Comparison of ENCODE assay signal across 35 cellular contexts in genomic region chr2:148179724-148180123, GRCh38.
"Had no signal": no experiment of that assay in that cellular context is flagged by ENCODE, and none has a peak within 500 bp of the region (broad histone marks: within the 10 kb centered on the region; RNA-seq: fewer than 3 reads in every experiment).

No MANE protein-coding gene starts in this region.

- H3K4me1 ChIP-seq: adrenal gland, body of pancreas, breast epithelium had no signal

- H3K4me1 Mint-ChIP-seq: activated B cell treated with CpG ODN at 0.5 μM for 24 hours; activated naive CD8-positive, alpha-beta T cell treated with anti-CD3 and anti-CD28 coated beads for 36 hours; activated T-helper 17 cell treated with anti-CD3 and anti-CD28 coated beads, Interleukin-2, amount 50 U/mL, for 72 hours had no signal

- H3K9me3 Mint-ChIP-seq: activated B cell treated with CpG ODN at 0.5 μM for 24 hours; activated CD4-positive, alpha-beta memory T cell treated with anti-CD3 and anti-CD28 coated beads for 36 hours; activated CD4-positive, alpha-beta T cell treated with anti-CD3 and anti-CD28 coated beads, Interleukin-2, amount 10 ng/mL, durations not matched to agents 24 days and 14 days; activated CD8-positive, alpha-beta T cell treated with anti-CD3 and anti-CD28 coated beads for 36 hours; activated naive CD4-positive, alpha-beta T cell treated with anti-CD3 and anti-CD28 coated beads for 36 hours; activated naive CD4-positive, alpha-beta T cell treated with anti-CD3 and anti-CD28 coated beads, Interleukin-2, amount 50 U/mL, for 72 hours; activated naive CD8-positive, alpha-beta T cell treated with anti-CD3 and anti-CD28 coated beads for 36 hours; activated T-cell treated with anti-CD3 and anti-CD28 coated beads, Interleukin-2, amount 50 U/mL, for 4 hours; activated T-cell treated with anti-CD3 and anti-CD28 coated beads, Interleukin-2, amount 50 U/mL, for 72 hours; activated T-helper 1 cell treated with anti-CD3 and anti-CD28 coated beads, Interleukin-12 subunit alpha, Interleukin-12 subunit beta, Interleukin-2, Interleukin-4 antibody, amounts not matched to agents 30 ng/mL and 10 ng/mL and 1 ng/mL, durations not matched to agents 14 hours and 24 hours and 36 hours; activated T-helper 17 cell treated with anti-CD3 and anti-CD28 coated beads, Interleukin-2, amount 50 U/mL, for 72 hours; T-helper 1 cell treated with Interleukin-12 subunit alpha and Interleukin-12 subunit beta and Interleukin-4 antibody, amounts not matched to agents 30 μg/mL and 1 μg/mL, for 36 hours; T-helper 2 cell treated with Interferon-gamma antibody and Interleukin-4, amounts not matched to agents 5 μg/mL and 100 μg/mL, for 36 hours had no signal

- H3K4me3 Mint-ChIP-seq: activated B cell treated with CpG ODN at 0.5 μM for 24 hours; activated CD4-positive, alpha-beta memory T cell treated with anti-CD3 and anti-CD28 coated beads for 36 hours; activated CD4-positive, alpha-beta T cell treated with anti-CD3 and anti-CD28 coated beads, Interleukin-2, amount 10 ng/mL, durations not matched to agents 24 days and 14 days; activated CD8-positive, alpha-beta T cell treated with anti-CD3 and anti-CD28 coated beads for 36 hours; activated naive CD4-positive, alpha-beta T cell treated with anti-CD3 and anti-CD28 coated beads for 36 hours; activated naive CD8-positive, alpha-beta T cell treated with anti-CD3 and anti-CD28 coated beads for 36 hours; activated T-cell treated with anti-CD3 and anti-CD28 coated beads, Interleukin-2, amount 50 U/mL, for 4 hours; activated T-cell treated with anti-CD3 and anti-CD28 coated beads, Interleukin-2, amount 50 U/mL, for 72 hours; activated T-helper 1 cell treated with anti-CD3 and anti-CD28 coated beads, Interleukin-12 subunit alpha, Interleukin-12 subunit beta, Interleukin-2, Interleukin-4 antibody, amounts not matched to agents 30 ng/mL and 10 ng/mL and 1 ng/mL, durations not matched to agents 14 hours and 24 hours and 36 hours; activated T-helper 17 cell treated with anti-CD3 and anti-CD28 coated beads, Interleukin-2, amount 50 U/mL, for 72 hours; T-helper 1 cell treated with Interleukin-12 subunit alpha and Interleukin-12 subunit beta and Interleukin-4 antibody, amounts not matched to agents 30 μg/mL and 1 μg/mL, for 36 hours; T-helper 2 cell treated with Interferon-gamma antibody and Interleukin-4, amounts not matched to agents 5 μg/mL and 100 μg/mL, for 36 hours had no signal

- H3K4me3 ChIP-seq: adrenal gland, body of pancreas, breast epithelium had no signal

- H3K27ac Mint-ChIP-seq: activated B cell treated with CpG ODN at 0.5 μM for 24 hours; activated CD4-positive, alpha-beta memory T cell treated with anti-CD3 and anti-CD28 coated beads for 36 hours; activated CD4-positive, alpha-beta T cell treated with anti-CD3 and anti-CD28 coated beads, Interleukin-2, amount 10 ng/mL, durations not matched to agents 24 days and 14 days; activated CD8-positive, alpha-beta T cell treated with anti-CD3 and anti-CD28 coated beads for 36 hours; activated naive CD4-positive, alpha-beta T cell treated with anti-CD3 and anti-CD28 coated beads for 36 hours; activated naive CD4-positive, alpha-beta T cell treated with anti-CD3 and anti-CD28 coated beads, Interleukin-2, amount 50 U/mL, for 72 hours; activated naive CD8-positive, alpha-beta T cell treated with anti-CD3 and anti-CD28 coated beads for 36 hours; activated T-cell treated with anti-CD3 and anti-CD28 coated beads, Interleukin-2, amount 50 U/mL, for 72 hours; activated T-helper 1 cell treated with anti-CD3 and anti-CD28 coated beads, Interleukin-12 subunit alpha, Interleukin-12 subunit beta, Interleukin-2, Interleukin-4 antibody, amounts not matched to agents 30 ng/mL and 10 ng/mL and 1 ng/mL, durations not matched to agents 14 hours and 24 hours and 36 hours; activated T-helper 17 cell treated with anti-CD3 and anti-CD28 coated beads, Interleukin-2, amount 50 U/mL, for 72 hours; T-helper 1 cell treated with Interleukin-12 subunit alpha and Interleukin-12 subunit beta and Interleukin-4 antibody, amounts not matched to agents 30 μg/mL and 1 μg/mL, for 36 hours; T-helper 2 cell treated with Interferon-gamma antibody and Interleukin-4, amounts not matched to agents 5 μg/mL and 100 μg/mL, for 36 hours had no signal

- DNase-seq: activated B cell treated with CpG ODN at 0.5 μM for 24 hours; activated CD4-positive, alpha-beta memory T cell treated with anti-CD3 and anti-CD28 coated beads for 36 hours; activated CD4-positive, alpha-beta T cell treated with anti-CD3 and anti-CD28 coated beads for 4 hours; activated CD4-positive, alpha-beta T cell treated with anti-CD3 and anti-CD28 coated beads, Interleukin-2, amount 10 ng/mL, durations not matched to agents 24 days and 14 days; activated CD4-positive, alpha-beta T cell treated with anti-CD3 and anti-CD28 coated beads, Interleukin-2, amount 50 U/mL, for 1 hour; activated CD4-positive, alpha-beta T cell treated with anti-CD3 and anti-CD28 coated beads, Interleukin-2, amount 50 U/mL, for 4 hours; activated CD4-positive, CD25-positive, alpha-beta regulatory T cell treated with anti-CD3 and anti-CD28 coated beads, Interleukin-2, amount 50 U/mL, for 72 hours; activated CD8-positive, alpha-beta memory T cell treated with anti-CD3 and anti-CD28 coated beads, Interleukin-2, amount 50 U/mL, for 4 hours; activated CD8-positive, alpha-beta T cell treated with anti-CD3 and anti-CD28 coated beads for 36 hours; activated effector memory CD4-positive, alpha-beta T cell treated with anti-CD3 and anti-CD28 coated beads, Interleukin-2, amount 50 U/mL, for 16 hours; activated naive CD4-positive, alpha-beta T cell treated with anti-CD3 and anti-CD28 coated beads for 36 hours; activated naive CD4-positive, alpha-beta T cell treated with anti-CD3 and anti-CD28 coated beads, Interleukin-2, amount 50 U/mL, for 16 hours; activated naive CD8-positive, alpha-beta T cell treated with anti-CD3 and anti-CD28 coated beads for 36 hours; activated T-cell treated with anti-CD3 and anti-CD28 coated beads for 4 hours; activated T-cell treated with anti-CD3 and anti-CD28 coated beads, Interleukin-2, amount 50 U/mL, for 1 hour; activated T-cell treated with anti-CD3 and anti-CD28 coated beads, Interleukin-2, amount 50 U/mL, for 4 hours; activated T-cell treated with anti-CD3 and anti-CD28 coated beads, Interleukin-2, amount 50 U/mL, for 72 hours; adrenal gland; amniotic stem cell; aorta; body of pancreas; brain microvascular endothelial cell; central memory CD4-positive, alpha-beta T cell; T-helper 1 cell; T-helper 2 cell; T-helper 9 cell had no signal

- ATAC-seq: activated CD8-positive, alpha-beta T cell treated with anti-CD3 and anti-CD28 coated beads for 36 hours; activated naive CD4-positive, alpha-beta T cell treated with anti-CD3 and anti-CD28 coated beads, Interleukin-2, amount 50 U/mL, for 72 hours; activated T-cell treated with anti-CD3 and anti-CD28 coated beads, Interleukin-2, amount 50 U/mL, for 4 hours; activated T-cell treated with anti-CD3 and anti-CD28 coated beads, Interleukin-2, amount 50 U/mL, for 72 hours; activated T-helper 17 cell treated with anti-CD3 and anti-CD28 coated beads, Interleukin-2, amount 50 U/mL, for 72 hours; body of pancreas had no signal

- H3K36me3 ChIP-seq: adrenal gland, brain microvascular endothelial cell, breast epithelium had no signal

- H3K27me3 ChIP-seq: adrenal gland, body of pancreas, brain microvascular endothelial cell, breast epithelium had no signal

- H3K27me3 Mint-ChIP-seq: activated B cell treated with CpG ODN at 0.5 μM for 24 hours; activated CD4-positive, alpha-beta memory T cell treated with anti-CD3 and anti-CD28 coated beads for 36 hours; activated CD4-positive, alpha-beta T cell treated with anti-CD3 and anti-CD28 coated beads, Interleukin-2, amount 10 ng/mL, durations not matched to agents 24 days and 14 days; activated CD8-positive, alpha-beta T cell treated with anti-CD3 and anti-CD28 coated beads for 36 hours; activated naive CD8-positive, alpha-beta T cell treated with anti-CD3 and anti-CD28 coated beads for 36 hours; activated T-helper 17 cell treated with anti-CD3 and anti-CD28 coated beads, Interleukin-2, amount 50 U/mL, for 72 hours had no signal

- FAIRE-seq: astrocyte, TTC549 had no signal

- H3K9me3 ChIP-seq: adrenal gland, body of pancreas, breast epithelium had no signal

- H3K27ac ChIP-seq: adrenal gland, body of pancreas, brain microvascular endothelial cell, breast epithelium, VCaP had no signal
